ENCODE assay signal across 8 cellular contexts in the genomic region with DNA sequence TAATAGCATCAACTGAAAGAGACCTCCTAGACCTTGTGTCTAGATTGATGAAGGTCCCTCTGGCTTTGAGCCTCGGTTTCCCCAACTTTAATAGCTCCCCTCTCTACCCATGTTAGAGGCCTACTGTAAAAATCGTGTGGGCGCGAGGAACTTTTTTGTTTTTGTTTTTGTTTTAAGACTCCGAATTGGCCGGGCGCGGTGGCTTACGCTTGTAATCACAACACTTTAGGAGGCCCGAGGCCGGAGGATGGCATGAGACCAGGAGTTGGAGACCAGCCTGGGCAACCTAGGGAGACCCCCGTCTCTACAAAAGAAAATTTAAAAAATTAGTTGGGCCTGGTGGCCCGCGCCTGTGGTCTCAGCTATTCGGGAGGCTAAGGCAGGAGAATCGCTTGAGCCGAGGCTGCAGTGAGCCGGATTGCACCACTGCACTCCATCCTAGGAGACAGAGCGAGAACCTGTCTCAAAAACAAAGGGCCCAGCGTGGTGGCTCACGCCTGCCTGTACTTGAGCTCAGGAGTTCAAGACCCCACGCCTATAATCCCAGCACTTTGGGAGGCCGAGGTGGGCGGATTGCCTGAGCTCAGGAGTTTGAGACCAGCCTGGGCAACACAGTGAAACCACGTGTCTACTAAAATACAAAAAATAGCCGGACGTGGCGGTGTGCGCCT. TPM values are rescaled to one million over a fixed set of nuclear protein-coding genes. Genes with fewer than 3 reads are reported as not detected.
DNase-seq lines count a peak whose midpoint lies in the region; ATAC-seq, FAIRE-seq and TF ChIP-seq lines count a peak whose summit lies in the region.

No MANE protein-coding gene starts in this region.

- H3K36me3 ChIP-seq in adipocyte (ENCODE audit: control insufficient read depth, insufficient read depth, low read length, severe bottlenecking) (no peaks in the 10 kb centered on the region), kidney (ENCODE audit: control insufficient read depth in 1 of 2, insufficient read depth in 2 of 2, low read length in 2 of 2) (peaks cover 0 to 3% of the 10 kb centered on the region in 2 donors), tibial artery (peaks cover 0 to 7% (median 0%) of the 10 kb centered on the region in 3 donors)

- intact Hi-C loops in kidney (cut with DNase I) (loop anchor here (10.0 kb wide), 1 partner anchor 355 kb away; no protein-coding TSS in a partner anchor), tibial artery (cut with DNase I; ENCODE audit: low total_unique reads) (no loop called here)

- peaks cover 35% of the 10 kb centered on the region for H3K36me3 Mint-ChIP-seq in activated CD8-positive, alpha-beta memory T cell treated with anti-CD3 and anti-CD28 coated beads, Interleukin-2, amount 10 ng/mL, durations not matched to agents 7 days and 5 days

- H3K9ac ChIP-seq in adipocyte (ENCODE audit: low read length) (peak overlapping the region; percentile 99), kidney (ENCODE audit: low read length in 2 of 2) (peak overlapping the region; percentile 43 to 58)

- H3K27ac ChIP-seq in kidney (ENCODE audit: low read depth in 2 of 2, low read length in 2 of 2) (peak overlapping the region; percentile 66 to 88), tibial artery (peak overlapping the region; percentile 94)

- H3K4me1 Mint-ChIP-seq in activated CD8-positive, alpha-beta memory T cell treated with anti-CD3 and anti-CD28 coated beads, Interleukin-2, amount 10 ng/mL, durations not matched to agents 7 days and 5 days, result peaks cover 25% of the 10 kb centered on the region

- no peak for FAIRE-seq in kidney (lab: Jason Lieb, UNC)

- peak overlapping the region; percentile 99 for H3K27ac Mint-ChIP-seq in activated CD8-positive, alpha-beta memory T cell treated with anti-CD3 and anti-CD28 coated beads, Interleukin-2, amount 10 ng/mL, durations not matched to agents 7 days and 5 days

- CTCF ChIA-PET in activated CD8-positive, alpha-beta memory T cell treated with anti-CD3 and anti-CD28 coated beads, Interleukin-2, amount 10 ng/mL, durations not matched to agents 7 days and 5 days (lab: Charles Lee), result interaction anchor here (0.8 to 3.7 kb wide), 13 partner anchors 17 to 372 kb away, joined by 3 to 16 read pairs (median 3); a partner anchor contains a TSS

- no peak for ATAC-seq in activated CD8-positive, alpha-beta memory T cell treated with anti-CD3 and anti-CD28 coated beads, Interleukin-2, amount 10 ng/mL, durations not matched to agents 7 days and 5 days
- ATAC-seq in HG03045 (IDR thresholded peaks at IDR 0.05; ENCODE audit: unreplicated experiment), result no peak

- TF ChIP-seq CTCF in kidney (IDR thresholded peaks at IDR 0.05; ENCODE audit: borderline replicate concordance, extremely low read depth, insufficient read depth) (no peak), tibial artery (IDR thresholded peaks at IDR 0.05) (no peak)

- H3K4me1 ChIP-seq in adipocyte (ENCODE audit: control insufficient read depth, insufficient read depth, low read length) (peaks cover 39% of the 10 kb centered on the region), kidney (ENCODE audit: control insufficient read depth in 1 of 2, insufficient read depth in 1 of 2, low read depth in 1 of 2, low read length in 2 of 2) (peaks cover 18 to 35% of the 10 kb centered on the region in 2 donors), tibial artery (peaks cover 0 to 42% (median 38%) of the 10 kb centered on the region in 4 donors)

- H3K27me3 ChIP-seq in adipocyte (replicated peaks; ENCODE audit: control insufficient read depth, insufficient read depth, low read length) (no peaks in the 10 kb centered on the region), tibial artery (no peaks in the 10 kb centered on the region)

- H3K9me3 Mint-ChIP-seq in activated CD8-positive, alpha-beta memory T cell treated with anti-CD3 and anti-CD28 coated beads, Interleukin-2, amount 10 ng/mL, durations not matched to agents 7 days and 5 days (ENCODE audit: low read depth), result no peaks in the 10 kb centered on the region

- H3K9me3 ChIP-seq in adipocyte (ENCODE audit: control insufficient read depth, low read length) (no peaks in the 10 kb centered on the region), kidney (ENCODE audit: control insufficient read depth in 1 of 2, low read length in 2 of 2) (no peaks in the 10 kb centered on the region), tibial artery (no peaks in the 10 kb centered on the region)

- H3K4me3 Mint-ChIP-seq in activated CD8-positive, alpha-beta memory T cell treated with anti-CD3 and anti-CD28 coated beads, Interleukin-2, amount 10 ng/mL, durations not matched to agents 7 days and 5 days, result peak overlapping the region; percentile 91

- H3K27me3 Mint-ChIP-seq in activated CD8-positive, alpha-beta memory T cell treated with anti-CD3 and anti-CD28 coated beads, Interleukin-2, amount 10 ng/mL, durations not matched to agents 7 days and 5 days, result no peaks in the 10 kb centered on the region

- DNase-seq in activated CD8-positive, alpha-beta memory T cell treated with anti-CD3 and anti-CD28 coated beads, Interleukin-2, amount 10 ng/mL, durations not matched to agents 7 days and 5 days, result no peak
- no peak for DNase-seq in activated CD8-positive, alpha-beta memory T cell treated with anti-CD3 and anti-CD28 coated beads for 24 hours
- DNase-seq in adipocyte (ENCODE audit: low read depth) (no peak), kidney (no peak), tibial artery (no peak), DMS53 (lab: John Stamatoyannopoulos, UW) (no peak)
- no peak for DNase-seq in stimulated activated CD4-positive, alpha-beta T cell treated with anti-CD3 and anti-CD28 coated beads, Interleukin-12 subunit alpha, Interleukin-12 subunit beta, amount 100 ng/mL, for 4 hours

- H3K4me3 ChIP-seq in adipocyte (ENCODE audit: low read length), result peak overlapping the region; percentile 94
- H3K4me3 ChIP-seq in kidney (ENCODE audit: low read length in 2 of 2), result peak overlapping the region; percentile 50 to 70
- H3K4me3 ChIP-seq in tibial artery, result peak overlapping the region; percentile 91 to 97

RNA-seq across cellular contexts. Expression of a gene that starts 0.9 kb away (rescaled TPM):
- 100 to 1,000 TPM; 263 to 291 TPM for total RNA-seq in activated CD8-positive, alpha-beta memory T cell treated with anti-CD3 and anti-CD28 coated beads, Interleukin-2, amount 10 ng/mL, durations not matched to agents 7 days and 5 days
- 61.6 TPM for total RNA-seq in kidney
- polyA plus RNA-seq in kidney (ENCODE audit: insufficient read depth, low read depth, low replicate concordance), result 30.6 TPM

RNA-seq across cellular contexts. Expression of a gene that starts 20.2 kb away (rescaled TPM):
- total RNA-seq in activated CD8-positive, alpha-beta memory T cell treated with anti-CD3 and anti-CD28 coated beads, Interleukin-2, amount 10 ng/mL, durations not matched to agents 7 days and 5 days, result 10 to 100 TPM; 35.0 to 38.2 TPM
- total RNA-seq in kidney, result 37.6 TPM
- 55.9 TPM for polyA plus RNA-seq in kidney (ENCODE audit: insufficient read depth, low read depth, low replicate concordance)

RNA-seq across cellular contexts. Expression of a gene that starts 24.1 kb away (rescaled TPM):
- 1 to 10 TPM; 6.9 to 9.1 TPM for total RNA-seq in activated CD8-positive, alpha-beta memory T cell treated with anti-CD3 and anti-CD28 coated beads, Interleukin-2, amount 10 ng/mL, durations not matched to agents 7 days and 5 days
- total RNA-seq in kidney, result 6.5 TPM
- 1.4 TPM for polyA plus RNA-seq in kidney (ENCODE audit: insufficient read depth, low read depth, low replicate concordance)

RNA-seq across cellular contexts. Expression of a gene that starts 31.1 kb away (rescaled TPM):
- 10 to 100 TPM; 10.4 to 16.0 TPM for total RNA-seq in activated CD8-positive, alpha-beta memory T cell treated with anti-CD3 and anti-CD28 coated beads, Interleukin-2, amount 10 ng/mL, durations not matched to agents 7 days and 5 days
- 3.3 TPM for total RNA-seq in kidney
- 4.6 TPM for polyA plus RNA-seq in kidney (ENCODE audit: insufficient read depth, low read depth, low replicate concordance)

RNA-seq across cellular contexts. Expression of a gene that starts 50.4 kb away (rescaled TPM):
- not detected for total RNA-seq in activated CD8-positive, alpha-beta memory T cell treated with anti-CD3 and anti-CD28 coated beads, Interleukin-2, amount 10 ng/mL, durations not matched to agents 7 days and 5 days
- 2.8 TPM for total RNA-seq in kidney
- not detected for polyA plus RNA-seq in kidney (ENCODE audit: insufficient read depth, low read depth, low replicate concordance)
